Comparison of ENCODE assay signal across 8 cellular contexts in the genomic region with DNA sequence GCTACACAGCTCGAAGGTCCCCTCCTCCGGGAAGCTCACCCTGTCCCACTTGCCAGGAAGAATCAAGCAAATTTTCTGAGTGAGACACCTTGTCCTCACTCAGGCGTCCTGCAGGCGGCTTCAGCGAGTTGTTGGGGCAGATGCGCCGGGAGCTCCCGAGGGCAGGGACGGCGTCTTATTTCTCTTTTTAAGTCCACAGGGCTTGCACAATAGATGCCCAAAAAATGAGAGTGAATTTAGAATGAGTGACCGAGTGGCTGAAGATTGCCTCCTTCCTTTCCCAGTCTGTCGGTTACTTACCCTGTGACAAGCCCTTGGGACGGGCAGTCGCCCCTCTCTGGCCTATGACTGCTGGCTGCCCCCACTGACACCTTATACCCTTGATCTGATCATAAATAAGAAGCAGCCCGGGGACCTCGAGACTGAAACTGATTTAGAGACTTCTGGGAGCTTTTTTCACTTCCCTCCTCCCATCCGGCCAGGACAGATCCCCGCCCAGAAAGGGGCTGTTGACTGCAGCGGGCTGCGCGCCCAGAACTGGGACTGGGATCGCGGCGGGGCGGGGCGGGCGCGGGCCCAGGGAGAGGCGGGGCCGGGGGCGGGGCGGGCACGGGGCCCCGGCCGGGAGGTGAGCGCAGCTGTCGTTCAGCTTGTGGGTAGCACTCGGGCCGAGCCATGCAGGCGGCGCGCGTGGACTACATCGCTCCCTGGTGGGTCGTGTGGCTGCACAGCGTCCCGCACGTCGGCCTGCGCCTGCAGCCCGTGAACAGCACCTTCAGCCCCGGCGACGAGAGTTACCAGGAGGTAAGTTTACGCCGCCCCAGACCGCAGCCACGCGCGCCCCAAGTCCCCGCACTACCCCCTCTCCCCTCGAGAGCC. TPM values are rescaled to one million over a fixed set of nuclear protein-coding genes. Genes with fewer than 3 reads are reported as not detected.
A peak's percentile ranks its signal among the peaks of the same experiment; 100 is the strongest.
DNase-seq lines count a peak whose midpoint lies in the region; ATAC-seq, FAIRE-seq and TF ChIP-seq lines count a peak whose summit lies in the region.

A gene with protein sequence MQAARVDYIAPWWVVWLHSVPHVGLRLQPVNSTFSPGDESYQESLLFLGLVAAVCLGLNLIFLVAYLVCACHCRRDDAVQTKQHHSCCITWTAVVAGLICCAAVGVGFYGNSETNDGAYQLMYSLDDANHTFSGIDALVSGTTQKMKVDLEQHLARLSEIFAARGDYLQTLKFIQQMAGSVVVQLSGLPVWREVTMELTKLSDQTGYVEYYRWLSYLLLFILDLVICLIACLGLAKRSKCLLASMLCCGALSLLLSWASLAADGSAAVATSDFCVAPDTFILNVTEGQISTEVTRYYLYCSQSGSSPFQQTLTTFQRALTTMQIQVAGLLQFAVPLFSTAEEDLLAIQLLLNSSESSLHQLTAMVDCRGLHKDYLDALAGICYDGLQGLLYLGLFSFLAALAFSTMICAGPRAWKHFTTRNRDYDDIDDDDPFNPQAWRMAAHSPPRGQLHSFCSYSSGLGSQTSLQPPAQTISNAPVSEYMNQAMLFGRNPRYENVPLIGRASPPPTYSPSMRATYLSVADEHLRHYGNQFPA (plus strand): TSS at position 659 of the 879 bp plus-strand sequence. CDS start 17 bp downstream, at position 676.

- dilution Hi-C loops in mammary epithelial cell (cut with HindIII; ENCODE audit: low sequenced_read_pairs) = no loop called here

- H3K79me2 ChIP-seq in mammary epithelial cell (ENCODE audit: insufficient read depth, low read length) = peaks cover 13% of the 10 kb centered on the region

- ATAC-seq in A549 = peak; percentile 36 to 75
- peak; percentile 39 for ATAC-seq in HG03060 (IDR thresholded peaks at IDR 0.05; ENCODE audit: low read depth, unreplicated experiment)

- peaks cover 3% of the 10 kb centered on the region for H4K20me1 ChIP-seq in mammary epithelial cell (ENCODE audit: insufficient read depth, low read length)

- FAIRE-seq in A549 (lab: Jason Lieb, UNC) = no peak

- no peak for TF ChIP-seq EP300 in A549 (IDR thresholded peaks at IDR 0.05)

- peak within 1 kb of the TSS; percentile 77 for H3K9ac ChIP-seq in mammary epithelial cell (ENCODE audit: insufficient read depth, low read length)

- H3K4me1 Mint-ChIP-seq in immature natural killer cell = peaks cover 45 to 56% of the 10 kb centered on the region in 2 donors

- intact Hi-C loops in mammary epithelial cell (cut with micrococcal nuclease) = loop anchor here (2.0 to 5.0 kb wide), 2 partner anchors 84 to 156 kb away; no protein-coding TSS in a partner anchor

- H3K4me2 ChIP-seq in A549 = peak within 1 kb of the TSS; percentile 71
- H3K4me2 ChIP-seq in mammary epithelial cell (ENCODE audit: insufficient read depth, low read depth, low read length) = peak within 1 kb of the TSS; percentile 93

- no peak for TF ChIP-seq RAD21 in A549 (conservative IDR thresholded peaks at IDR 0.05 in 1 of 2, IDR thresholded peaks at IDR 0.05 in 1 of 2)

- DNase-seq in A549 (ENCODE audit: low read depth in 1 of 2, low spot score in 1 of 2) (peak; percentile 77 to 84), NCI-H2196 (lab: John Stamatoyannopoulos, UW; ENCODE audit: unreplicated experiment) (peak; percentile 88), WERI-Rb-1 (peak; percentile 91), mammary epithelial cell (peak; percentile 73), immature natural killer cell (peak; percentile 62 to 69 (median 69)), smooth muscle cell of the brain vasculature (ENCODE audit: low read depth, low spot score) (peak; percentile 56)

- H3K27me3 Mint-ChIP-seq in immature natural killer cell (ENCODE audit: low read depth in 3 of 3) = peaks cover 6 to 8% (median 8%) of the 10 kb centered on the region in 3 donors

- H3K27me3 ChIP-seq in WERI-Rb-1 (ENCODE audit: insufficient read depth, low read depth, severe bottlenecking) (no peaks in the 10 kb centered on the region), mammary epithelial cell (ENCODE audit: insufficient read depth, low read length) (no peaks in the 10 kb centered on the region)

- peak; percentile 49 for TF ChIP-seq POLR2A in A549 (IDR thresholded peaks at IDR 0.05; ENCODE audit: low read length)
- peak; percentile 36 for TF ChIP-seq POLR2A in GM18526 (IDR thresholded peaks at IDR 0.05; ENCODE audit: extremely low read depth, insufficient read length)

- in situ Hi-C loops in mammary epithelial cell (cut with MboI; ENCODE audit: low sequenced_read_pairs in 2 of 2) = no loop called here

- H3K9me3 ChIP-seq in A549 (no peaks in the 10 kb centered on the region), WERI-Rb-1 (ENCODE audit: severe bottlenecking) (no peaks in the 10 kb centered on the region), mammary epithelial cell (replicated peaks; ENCODE audit: insufficient read depth, low read length) (no peaks in the 10 kb centered on the region)

- peaks cover 30% of the 10 kb centered on the region; the same call in 2 of the 3 replicates for H3K4me1 ChIP-seq in A549
- peaks cover 43% of the 10 kb centered on the region for H3K4me1 ChIP-seq in mammary epithelial cell (ENCODE audit: insufficient read depth, low read length)

- WGBS in A549 (ENCODE audit: missing lambda C conversion rate) = 19% methylated on average over 37 of the region's 62 CpGs
- WGBS in mammary epithelial cell (ENCODE audit: low coverage, missing lambda C conversion rate) = 2% methylated on average over 16 of the region's 62 CpGs

- H3K4me3 ChIP-seq in A549 = peak within 1 kb of the TSS; percentile 32
- peak within 1 kb of the TSS; percentile 64 for H3K4me3 ChIP-seq in WERI-Rb-1 (ENCODE audit: low read depth, low read length)
- H3K4me3 ChIP-seq in mammary epithelial cell (replicated peaks in 1 of 3; ENCODE audit: insufficient read depth in 1 of 3, low read depth in 2 of 3, low read length in 3 of 3) = peak within 1 kb of the TSS; percentile 55 to 66 (median 64)

- H3K27ac Mint-ChIP-seq in immature natural killer cell = peak within 1 kb of the TSS; percentile 61 to 93 (median 82)

- H3K27ac ChIP-seq in A549 = peak within 1 kb of the TSS; percentile 39 to 76
- peak within 1 kb of the TSS; percentile 73 for H3K27ac ChIP-seq in WERI-Rb-1
- H3K27ac ChIP-seq in mammary epithelial cell (ENCODE audit: insufficient read depth, low read depth, low read length) = peak within 1 kb of the TSS; percentile 42

- TF ChIP-seq CTCF in A549 (IDR thresholded peaks at IDR 0.05) (peak; percentile 18; the same call in 2 of the 3 replicates), WERI-Rb-1 (IDR thresholded peaks at IDR 0.05; ENCODE audit: low read depth, low read length) (no peak), mammary epithelial cell (conservative IDR thresholded peaks at IDR 0.05 in 1 of 2, IDR thresholded peaks at IDR 0.05 in 1 of 2; ENCODE audit: extremely low read depth in 1 of 2, insufficient read depth in 1 of 2, low read depth in 1 of 2, low read length in 2 of 2) (peak; percentile 9 to 56)

- CTCF ChIA-PET in A549 (lab: Yijun Ruan, JAX) (interaction anchor here (0.7 to 8.6 kb wide), 9 partner anchors 9 to 166 kb away, joined by 3 to 62 read pairs (median 4); partner anchors contain the start of genes BTBD17, GPR142 and RPL38), mammary epithelial cell (lab: Charles Lee; ENCODE audit: low non-redundant PET) (no interaction called here)

- no TSS peak for BruUV-seq in mammary epithelial cell (replicated peaks; lab: Mats Ljungman, UMichigan)

- POLR2A ChIA-PET in A549 (lab: Yijun Ruan, JAX) = interaction anchor here (0.8 to 1.2 kb wide), 5 partner anchors 8 to 85 kb away, joined by 3 to 5 read pairs (median 3); no protein-coding TSS in a partner anchor

- peaks cover 8 to 15% (median 12%) of the 10 kb centered on the region in 3 donors for H3K36me3 Mint-ChIP-seq in immature natural killer cell

- H2AFZ ChIP-seq in mammary epithelial cell (ENCODE audit: low read depth, low read length) = peak within 1 kb of the TSS; percentile 95

- H3K36me3 ChIP-seq in WERI-Rb-1 (peaks cover 58% of the 10 kb centered on the region), mammary epithelial cell (ENCODE audit: insufficient read depth, low read length) (peaks cover 17% of the 10 kb centered on the region)

- peak within 1 kb of the TSS; percentile 83 to 95 (median 88) for H3K4me3 Mint-ChIP-seq in immature natural killer cell

- H3K9me3 Mint-ChIP-seq in immature natural killer cell = no peaks in the 10 kb centered on the region

TF ChIP-seq in A549, 52 proteins besides CTCF, POLR2A, EP300 and RAD21:
- TF ChIP-seq HEYL (CRISPR knock-in tag; IDR thresholded peaks at IDR 0.05) (no peak), MAX (IDR thresholded peaks at IDR 0.05) (peak; percentile 47), SMC3 (IDR thresholded peaks at IDR 0.05) (0 out of 3 replicates have a peak, but pooled peaks have one; percentile 8), ZFP36 (IDR thresholded peaks at IDR 0.05; ENCODE audit: borderline replicate concordance, partially characterized antibody) (peak; percentile 2)
- TF ChIP-seq, protein P1, sequence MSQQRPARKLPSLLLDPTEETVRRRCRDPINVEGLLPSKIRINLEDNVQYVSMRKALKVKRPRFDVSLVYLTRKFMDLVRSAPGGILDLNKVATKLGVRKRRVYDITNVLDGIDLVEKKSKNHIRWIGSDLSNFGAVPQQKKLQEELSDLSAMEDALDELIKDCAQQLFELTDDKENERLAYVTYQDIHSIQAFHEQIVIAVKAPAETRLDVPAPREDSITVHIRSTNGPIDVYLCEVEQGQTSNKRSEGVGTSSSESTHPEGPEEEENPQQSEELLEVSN (IDR thresholded peaks at IDR 0.05; ENCODE audit: borderline replicate concordance, low read depth) = peak; percentile 54; the same call in 1 of the 2 replicates

RNA-seq across cellular contexts. Expression of the gene that starts here (rescaled TPM):
- polyA plus RNA-seq in A549 (2011; rRNA removed) (1.4 and 1.5 TPM in 2 replicates), A549 (2017; fragmentation: RNase III; extraction: RNeasy Plus Mini Kit Qiagen cat#74134 plus additional on column Dnase treatment) (1.1 to 1.7 TPM (median 1.7 TPM) in 3 replicates), mammary epithelial cell (0.23 TPM), immature natural killer cell (1 to 10 TPM in 2 of 3 donors, under 1 TPM in 1; 0.15 to 2.0 (median 1.1) TPM)
- polyA plus RNA-seq in A549 (2012; cell fraction: cytosol; rRNA removed) = 2.9 and 3.1 TPM in 2 replicates
- polyA plus RNA-seq in A549 (2012; cell fraction: nucleus; rRNA removed) = 5.4 and 10.0 TPM in 2 replicates
- 2.1 and 2.6 TPM in 2 replicates for polyA minus RNA-seq in A549 (2011; rRNA and poly(A)+ RNA removed)
- under 1 TPM; 0.49 to 0.67 TPM for total RNA-seq in mammary epithelial cell
- polyA minus RNA-seq in mammary epithelial cell = 2.1 TPM

Comparison
In these comparisons a context has a peak if more than half of its experiments do, and no peak if none do; other contexts are left out.
1. Peak in every context shown above with its lines: DNase-seq, ATAC-seq, H3K4me3 ChIP-seq and H3K27ac ChIP-seq.